8 cellular contexts compared by ENCODE assay signal in genomic region chr17:31558748-31559646, GRCh38.
DNase-seq lines count a peak whose midpoint lies in the region; TF ChIP-seq lines count a peak whose summit lies in the region.

No MANE protein-coding gene starts in this region.

- 0 to 5% (median 1%) methylated on average over 28 to 103 of the region's 120 CpGs for WGBS in stomach, 5 donors

- no peaks in the 10 kb centered on the region for H3K36me3 ChIP-seq in HUES6 (ENCODE audit: control insufficient read depth, insufficient read depth, low read length)
- no peaks in the 10 kb centered on the region for H3K36me3 ChIP-seq in stomach

- peak overlapping the region; percentile 80 to 83 (median 82) for H3K4me3 Mint-ChIP-seq in nephron

- H3K9ac ChIP-seq in HUES6 (ENCODE audit: low read length) = peak overlapping the region; percentile 72

- H3K27me3 ChIP-seq in HUES6 (ENCODE audit: control insufficient read depth, insufficient read depth, low read length) (peaks cover 33% of the 10 kb centered on the region), stomach (no peaks in the 10 kb centered on the region)

- no peaks in the 10 kb centered on the region for H3K36me3 Mint-ChIP-seq in nephron (ENCODE audit: low read depth)

- peaks cover 23% of the 10 kb centered on the region for H3K4me1 ChIP-seq in HUES6 (ENCODE audit: control insufficient read depth, insufficient read depth, low read length)
- peaks cover 41 to 53% (median 51%) of the 10 kb centered on the region in 4 donors for H3K4me1 ChIP-seq in stomach

- intact Hi-C loops in stomach (cut with DNase I; ENCODE audit: low total_unique reads) = loop anchor here (5.0 kb wide), 1 partner anchor 283 kb away; no protein-coding TSS in a partner anchor

- DNase-seq in NK-92 treated with Interleukin-12 subunit alpha and Interleukin-12 subunit beta, amount 100 ng/mL, for 24 hours (lab: John Stamatoyannopoulos, UW) = peak; percentile 21
- no peak for DNase-seq in NK-92 (lab: John Stamatoyannopoulos, UW; ENCODE audit: unreplicated experiment)
- DNase-seq in RPMI7951 (ENCODE audit: low read depth) = peak; percentile 84
- peak; percentile 40 for DNase-seq in activated gamma-delta T cell treated with Interleukin-2 at 50 U/mL for 16 hours
- DNase-seq in fibroblast of villous mesenchyme (ENCODE audit: low read depth) = peak; percentile 84
- peak; percentile 79 for DNase-seq in stomach

- H3K4me3 ChIP-seq in HUES6 (ENCODE audit: low read depth, low read length) (peak overlapping the region; percentile 67), fibroblast of villous mesenchyme (ENCODE audit: low read depth, low read length) (peak overlapping the region; percentile 74), stomach (peak overlapping the region; percentile 56 to 81 (median 74))

- TF ChIP-seq CTCF in fibroblast of villous mesenchyme (IDR thresholded peaks at IDR 0.05; ENCODE audit: insufficient read depth, low read depth, low read length) (peak; percentile 62), nephron (IDR thresholded peaks at IDR 0.05; ENCODE audit: unreplicated experiment in 3 of 3) (peak; percentile 82 to 96 (median 88)), stomach (IDR thresholded peaks at IDR 0.05) (peak in 5 of 7 experiments; percentile 19 to 94 (median 85))

- H3K9me3 Mint-ChIP-seq in nephron = no peaks in the 10 kb centered on the region

- no peak overlapping the region for H3K27ac ChIP-seq in HUES6 (ENCODE audit: low read depth, low read length)
- H3K27ac ChIP-seq in stomach = peak overlapping the region; percentile 89 to 95 (median 92)

- H3K4me1 Mint-ChIP-seq in nephron = peaks cover 23% of the 10 kb centered on the region

- peaks cover 40% of the 10 kb centered on the region for H3K27me3 Mint-ChIP-seq in nephron (ENCODE audit: low read depth)

- H3K27ac Mint-ChIP-seq in nephron = peak overlapping the region in 1 of 3 experiments; percentile 78

- no peak for TF ChIP-seq EP300 in stomach (IDR thresholded peaks at IDR 0.05)

- no peak for TF ChIP-seq POLR2A in stomach (IDR thresholded peaks at IDR 0.05)

- no peaks in the 10 kb centered on the region for H3K9me3 ChIP-seq in HUES6 (ENCODE audit: control insufficient read depth, insufficient read depth, low read depth, low read length)
- H3K9me3 ChIP-seq in stomach = no peaks in the 10 kb centered on the region
